In genomic region chr2:219434468-219434717, GRCh38 we compare ENCODE assay signal across 12 cellular contexts. TPM values are rescaled to one million over a fixed set of nuclear protein-coding genes. Genes with fewer than 3 reads are reported as not detected.
DNase-seq lines count a peak whose midpoint lies in the region; ATAC-seq and TF ChIP-seq lines count a peak whose summit lies in the region.
"Had no signal": no experiment of that assay in that cellular context is flagged by ENCODE, and none has a peak within 500 bp of the region (broad histone marks: within the 10 kb centered on the region; RNA-seq: fewer than 3 reads in every experiment).

No MANE protein-coding gene starts in this region.

- TF ChIP-seq CTCF in HCT116 (IDR thresholded peaks at IDR 0.05 in 2 of 3, conservative IDR thresholded peaks at IDR 0.05 in 1 of 3; ENCODE audit: borderline replicate concordance in 1 of 3, insufficient read depth in 1 of 3, low read depth in 2 of 3, low read length in 2 of 3) (no peak), coronary artery (IDR thresholded peaks at IDR 0.05) (no peak), gastrocnemius medialis (IDR thresholded peaks at IDR 0.05 in 4 of 5, conservative IDR thresholded peaks at IDR 0.05 in 1 of 5) (no peak), body of pancreas (IDR thresholded peaks at IDR 0.05) (no peak)

- H3K4me3 ChIP-seq in HCT116 (replicated peaks in 1 of 2; ENCODE audit: low read depth in 1 of 2, low read length in 2 of 2) (no peak overlapping the region), coronary artery (peak overlapping the region; percentile 69), gastrocnemius medialis (peak overlapping the region; percentile 62 to 78 (median 68)), body of pancreas (no peak overlapping the region)

- peaks cover 6 to 22% of the 10 kb centered on the region in 2 experiments for H3K4me1 ChIP-seq in HCT116 (ENCODE audit: control insufficient read depth in 1 of 2, insufficient read depth in 2 of 2, low read length in 2 of 2)
- H3K4me1 ChIP-seq in gastrocnemius medialis, result peaks cover 60 to 69% of the 10 kb centered on the region in 2 donors
- H3K4me1 ChIP-seq in body of pancreas, result peaks cover 8% of the 10 kb centered on the region
- H3K4me1 ChIP-seq: pancreas had no signal

- in situ Hi-C loops in gastrocnemius medialis (cut with MboI; ENCODE audit: low sequenced_read_pairs in 4 of 4), result no loop called here

- no peaks in the 10 kb centered on the region for H3K36me3 ChIP-seq in HCT116 (ENCODE audit: control insufficient read depth in 1 of 2, insufficient read depth in 2 of 2, low read length in 2 of 2)
- H3K36me3 ChIP-seq in gastrocnemius medialis, result no peaks in the 10 kb centered on the region
- H3K36me3 ChIP-seq in body of pancreas (replicated peaks in 1 of 2; ENCODE audit: insufficient read depth in 1 of 2, low read depth in 2 of 2), result no peaks in the 10 kb centered on the region
- H3K36me3 ChIP-seq: pancreas, upper lobe of left lung had no signal

- TF ChIP-seq RAD21 in HCT116 (IDR thresholded peaks at IDR 0.05; ENCODE audit: low read depth), result no peak

- DNase-seq in HCT116 (ENCODE audit: low read depth, low spot score), result no peak
- no peak for DNase-seq in coronary artery (ENCODE audit: low spot score)
- DNase-seq in left kidney (ENCODE audit: low read depth, low spot score), result peak; percentile 67
- DNase-seq in gastrocnemius medialis, result no peak
- no peak for DNase-seq in iPS-NIHi7 (ENCODE audit: extremely low spot score)
- no peak for DNase-seq in body of pancreas
- no peak for DNase-seq in stimulated activated CD4-positive, alpha-beta T cell treated with anti-CD3 and anti-CD28 coated beads, Interleukin-15, amount 100 ng/mL, for 24 hours
- DNase-seq: pancreas had no signal

- H3K27me3 ChIP-seq in HCT116 (ENCODE audit: insufficient read depth, low read length) (no peaks in the 10 kb centered on the region), gastrocnemius medialis (no peaks in the 10 kb centered on the region), body of pancreas (peaks cover 7 to 15% of the 10 kb centered on the region in 2 donors)

- WGBS in body of pancreas, 2 donors, result 53 to 61% methylated on average over 8 to 9 of the region's 9 CpGs

- RAD21 ChIA-PET in HCT116 (lab: Charles Lee; ENCODE audit: low non-redundant PET in 1 of 2, low total read pairs in 2 of 2, uncharacterized antibody in 2 of 2, unreplicated experiment in 2 of 2), result no interaction called here

- no peak; the same call in 1 of the 2 replicates for ATAC-seq in HCT116
- no peak for ATAC-seq in gastrocnemius medialis
- no peak for ATAC-seq in GM18867 (IDR thresholded peaks at IDR 0.05; ENCODE audit: unreplicated experiment)
- no peak for ATAC-seq in body of pancreas

- H3K9me3 ChIP-seq in HCT116 (ENCODE audit: control insufficient read depth in 1 of 2, insufficient read depth in 1 of 2, low read depth in 1 of 2, low read length in 2 of 2) (no peaks in the 10 kb centered on the region), gastrocnemius medialis (no peaks in the 10 kb centered on the region), body of pancreas (no peaks in the 10 kb centered on the region)
- H3K9me3 ChIP-seq: pancreas, upper lobe of left lung had no signal

- H4K20me1 ChIP-seq in HCT116 (ENCODE audit: insufficient read depth), result no peaks in the 10 kb centered on the region

- H2AFZ ChIP-seq in HCT116 (ENCODE audit: low read depth, low read length, poor library complexity, severe bottlenecking), result peak overlapping the region; percentile 99

- H3K9me2 ChIP-seq in HCT116 (ENCODE audit: insufficient read depth), result no peaks in the 10 kb centered on the region

- no peak for TF ChIP-seq POLR2A in HCT116 (IDR thresholded peaks at IDR 0.05; ENCODE audit: borderline replicate concordance, extremely low read depth, insufficient read depth, insufficient read length)
- TF ChIP-seq POLR2A in gastrocnemius medialis (IDR thresholded peaks at IDR 0.05), result no peak
- no peak for TF ChIP-seq POLR2A in body of pancreas (IDR thresholded peaks at IDR 0.05)

- no TSS peak for BruUV-seq in HCT116 (replicated peaks; lab: Mats Ljungman, UMichigan)

- H3K79me2 ChIP-seq in HCT116 (ENCODE audit: insufficient read depth, low read length), result no peaks in the 10 kb centered on the region

- POLR2A ChIA-PET in HCT116 (lab: Charles Lee), result interaction anchor here (1.0 kb wide), 1 partner anchor 31 kb away, joined by 4 read pairs; no protein-coding TSS in a partner anchor

- peak overlapping the region; percentile 41 for H3K4me2 ChIP-seq in HCT116 (ENCODE audit: low read length)

- no peak overlapping the region for H3K9ac ChIP-seq in HCT116 (ENCODE audit: low read length)

- intact Hi-C loops in HCT116 (cut with micrococcal nuclease) (loop anchor here (2.0 kb wide), 1 partner anchor 32 kb away; no protein-coding TSS in a partner anchor), gastrocnemius medialis (cut with DNase I; ENCODE audit: low total_unique reads) (loop anchor here (1.0 to 2.0 kb wide), 2 partner anchors 16 to 29 kb away; partner anchors contain the start of gene DES), body of pancreas (cut with DNase I) (no loop called here)

- CTCF ChIA-PET in HCT116 (lab: Charles Lee), result interaction anchor here (0.7 to 1.5 kb wide), 9 partner anchors 8 to 64 kb away, joined by 3 to 17 read pairs (median 3); partner anchors contain the start of gene GMPPA

- H3K27ac ChIP-seq in HCT116 (ENCODE audit: low read depth, low read length) (peak overlapping the region; percentile 35; the same call in 1 of the 2 replicates), coronary artery (peak overlapping the region; percentile 82 to 97), gastrocnemius medialis (peak overlapping the region; percentile 95 to 100 (median 98)), body of pancreas (no peak overlapping the region)
- H3K27ac ChIP-seq: pancreas, upper lobe of left lung had no signal

TF ChIP-seq in HCT116, 20 proteins besides CTCF, POLR2A, EP300 and RAD21:
- TF ChIP-seq CBX3 (IDR thresholded peaks at IDR 0.05; ENCODE audit: low read depth) (no peak), SRF (IDR thresholded peaks at IDR 0.05; ENCODE audit: low read depth) (no peak), JUND (IDR thresholded peaks at IDR 0.05) (no peak)

RNA-seq across cellular contexts. Expression of gene SPEG, which starts 0.2 kb away (rescaled TPM):
- total RNA-seq in HCT116 (2021; ENCODE audit: unreplicated experiment) (56.6 TPM), gastrocnemius medialis (100 to 1,000 TPM; 104 to 387 (median 222) TPM), body of pancreas (1 to 10 TPM; 2.9 to 3.6 TPM)
- polyA plus RNA-seq in HCT116 (2012), result 52.7 and 53.2 TPM in 2 replicates

RNA-seq across cellular contexts. Expression of gene DES, which starts 16.2 kb away (rescaled TPM):
- total RNA-seq in HCT116 (2021; ENCODE audit: unreplicated experiment) (4.2 TPM), gastrocnemius medialis (over 10,000 TPM; 19,008 to 28,635 (median 23,575) TPM), body of pancreas (10 to 100 TPM; 12.7 to 23.1 TPM)
- polyA plus RNA-seq in HCT116 (2012), result 5.4 and 7.3 TPM in 2 replicates
- total RNA-seq: activated CD8-positive, alpha-beta T cell treated with anti-CD3 and anti-CD28 coated beads, Interleukin-2, amount 10 ng/mL, durations not matched to agents 7 days and 5 days; MCF 10A had no signal

RNA-seq across cellular contexts. Expression of gene DNPEP, which starts 46.7 kb away (rescaled TPM):
- total RNA-seq in HCT116 (2021; ENCODE audit: unreplicated experiment) (80.1 TPM), gastrocnemius medialis (100 to 1,000 TPM in 1 of 4 donors, 10 to 100 TPM in 3; 56.0 to 147 (median 65.3) TPM), body of pancreas (10 to 100 TPM; 18.4 to 24.7 TPM)
- polyA plus RNA-seq in HCT116 (2012), result 106 and 109 TPM in 2 replicates

Comparison
In these comparisons a context has a peak if more than half of its experiments do, and no peak if none do; other contexts are left out.
1. H3K27ac ChIP-seq: peak in HCT116 (single experiment), coronary artery (2 of 2) and gastrocnemius medialis (4 of 4); none in body of pancreas (0 of 4).
2. H3K4me3 ChIP-seq: peak in coronary artery (single experiment) and gastrocnemius medialis (4 of 4); none in HCT116 (0 of 2) and body of pancreas (0 of 2).
3. RNA of gene SPEG, which starts 0.2 kb away (total RNA-seq): 104 to 387 TPM in gastrocnemius medialis and 56.6 TPM in HCT116 (single experiment); 2.9 to 3.6 TPM in body of pancreas; every median in the first group is over 10 times any median in the second.
4. RNA of gene DES, which starts 16.2 kb away (total RNA-seq): 19,008 to 28,635 TPM in gastrocnemius medialis; 12.7 to 23.1 TPM in body of pancreas and 4.2 TPM in HCT116 (single experiment); every median in the first group is over 100 times any median in the second.